Comparison of ENCODE assay signal across 8 cellular contexts in genomic region chr7:139682136-139683013, GRCh38.
DNase-seq lines count a peak whose midpoint lies in the region; ATAC-seq and TF ChIP-seq lines count a peak whose summit lies in the region.

No MANE protein-coding gene starts in this region.

- intact Hi-C loops in breast epithelium (cut with DNase I; ENCODE audit: low total_unique reads): no loop called here
- intact Hi-C loops in CD4-positive, alpha-beta memory T cell (cut with micrococcal nuclease): no loop called here

- H3K36me3 Mint-ChIP-seq in CD4-positive, alpha-beta memory T cell: peaks cover 18 to 35% of the 10 kb centered on the region in 2 donors

- H3K9me3 ChIP-seq in breast epithelium: no peaks in the 10 kb centered on the region
- no peaks in the 10 kb centered on the region for H3K9me3 ChIP-seq in CD4-positive, alpha-beta memory T cell (ENCODE audit: control insufficient read depth in 1 of 2, low read length in 2 of 2)

- H3K4me1 Mint-ChIP-seq in CD4-positive, alpha-beta memory T cell: peaks cover 17 to 40% (median 35%) of the 10 kb centered on the region in 4 donors

- no peak for DNase-seq in activated CD4-positive, CD25-positive, alpha-beta regulatory T cell (lab: John Stamatoyannopoulos, UW)
- DNase-seq in HT1080 (ENCODE audit: low read depth) (peak; percentile 93), breast epithelium (ENCODE audit: low spot score in 2 of 2) (no peak), myocyte (ENCODE audit: low read depth) (peak; percentile 65), NCI-H187 treated with DMSO at 0.1 percent for 48 hours (lab: John Stamatoyannopoulos, UW) (no peak)
- DNase-seq in CD4-positive, alpha-beta memory T cell: no peak

- peaks cover 0 to 27% of the 10 kb centered on the region in 2 donors for H3K4me1 ChIP-seq in breast epithelium
- peaks cover 38% of the 10 kb centered on the region for H3K4me1 ChIP-seq in CD4-positive, alpha-beta memory T cell (ENCODE audit: insufficient read depth, low read length)

- H3K36me3 ChIP-seq in breast epithelium: no peaks in the 10 kb centered on the region
- no peaks in the 10 kb centered on the region for H3K36me3 ChIP-seq in CD4-positive, alpha-beta memory T cell (ENCODE audit: insufficient read depth, low read length)

- H3K4me3 Mint-ChIP-seq in CD4-positive, alpha-beta memory T cell: peak overlapping the region in 3 of 8 donors; percentile 1 to 41 (median 40)

- no peak for TF ChIP-seq CTCF in breast epithelium (IDR thresholded peaks at IDR 0.05)

- H3K9me3 Mint-ChIP-seq in CD4-positive, alpha-beta memory T cell: peaks cover 0 to 10% (median 5%) of the 10 kb centered on the region in 8 donors

- no peaks in the 10 kb centered on the region for H3K27me3 ChIP-seq in breast epithelium
- no peaks in the 10 kb centered on the region for H3K27me3 ChIP-seq in CD4-positive, alpha-beta memory T cell (ENCODE audit: insufficient read depth, low read length)

- H3K27me3 Mint-ChIP-seq in CD4-positive, alpha-beta memory T cell: no peaks in the 10 kb centered on the region

- CTCF ChIA-PET in CD4-positive, alpha-beta memory T cell (lab: Charles Lee; ENCODE audit: partially characterized antibody): interaction anchor here (1.5 kb wide), 1 partner anchor 35 kb away, joined by 6 read pairs; no protein-coding TSS in a partner anchor

- ATAC-seq in activated CD4-positive, CD25-positive, alpha-beta regulatory T cell treated with anti-CD3 and anti-CD28 coated beads, Interleukin-2, amount 50 U/mL, for 24 hours: peak; percentile 62 to 66
- ATAC-seq in GM19328 (IDR thresholded peaks at IDR 0.05; ENCODE audit: unreplicated experiment): no peak

- POLR2A ChIA-PET in CD4-positive, alpha-beta memory T cell (lab: Charles Lee; ENCODE audit: partially characterized antibody): no interaction called here

- peak overlapping the region in 3 of 7 donors; percentile 45 to 88 (median 66) for H3K27ac Mint-ChIP-seq in CD4-positive, alpha-beta memory T cell

- H3K27ac ChIP-seq in breast epithelium: peak overlapping the region; percentile 8 to 90
- H3K27ac ChIP-seq in CD4-positive, alpha-beta memory T cell (ENCODE audit: low read depth, low read length): no peak overlapping the region

- no peak overlapping the region for H3K4me3 ChIP-seq in breast epithelium
- H3K4me3 ChIP-seq in CD4-positive, alpha-beta memory T cell (ENCODE audit: low read length in 2 of 2): no peak overlapping the region

- no peak for TF ChIP-seq POLR2A in breast epithelium (IDR thresholded peaks at IDR 0.05)

Comparison
In these comparisons a context has a peak if more than half of its experiments do, and no peak if none do; other contexts are left out.
1. DNase-seq: peak in HT1080 (single experiment) and myocyte (single experiment); none in activated CD4-positive, CD25-positive, alpha-beta regulatory T cell (0 of 4), breast epithelium (0 of 2), CD4-positive, alpha-beta memory T cell (0 of 5) and NCI-H187 treated with DMSO at 0.1 percent for 48 hours (single experiment).